Comparison of ENCODE assay signal across 22 cellular contexts in genomic region chr12:117015811-117016210, GRCh38.
DNase-seq lines count a peak whose midpoint lies in the region; ATAC-seq, FAIRE-seq and TF ChIP-seq lines count a peak whose summit lies in the region.
"Had no signal": no experiment of that assay in that cellular context is flagged by ENCODE, and none has a peak within 500 bp of the region (broad histone marks: within the 10 kb centered on the region; RNA-seq: fewer than 3 reads in every experiment).

No MANE protein-coding gene starts in this region.

- BruUV-seq in Calu3 (replicated peaks; lab: Mats Ljungman, UMichigan) = no TSS peak

- no peaks in the 10 kb centered on the region for H3K9me3 ChIP-seq in HEK293 (ENCODE audit: control insufficient read depth, insufficient read depth, low read depth, low read length)
- H3K9me3 ChIP-seq in small intestine (ENCODE audit: control insufficient read depth, low read depth) = no peaks in the 10 kb centered on the region
- H3K9me3 ChIP-seq: BE2C had no signal

- H3K4me3 ChIP-seq in HEK293 (ENCODE audit: low read depth, low read length) (no peak overlapping the region), small intestine (ENCODE audit: low read depth in 1 of 2, low read length in 2 of 2) (no peak overlapping the region)
- H3K4me3 ChIP-seq: BLaER1 had no signal

- POLR2A ChIA-PET in HEK293 (lab: Yijun Ruan, JAX) = no interaction called here

- ATAC-seq in GM21381 (IDR thresholded peaks at IDR 0.05; ENCODE audit: unreplicated experiment) = no peak

- DNase-seq in Calu3 = no peak
- no peak for DNase-seq in endothelial cell (ENCODE audit: low spot score)
- DNase-seq in small intestine = no peak
- DNase-seq: 8988T; ACHN; BE2C; C1 segment of cervical spinal cord; CD4-positive, alpha-beta memory T cell; CD4-positive, CD25-positive, alpha-beta regulatory T cell; CD8-positive, alpha-beta memory T cell; COR-L47; DMS79 treated with DMSO at 0.1 percent for 48 hours; GF-D8 had no signal

- H3K4me3 Mint-ChIP-seq in Calu3 (ENCODE audit: low read depth, unreplicated experiment) = no peak overlapping the region
- peak overlapping the region; percentile 64 for H3K4me3 Mint-ChIP-seq in endothelial cell (ENCODE audit: unreplicated experiment)
- H3K4me3 Mint-ChIP-seq: CD14-positive monocyte; CD4-positive, alpha-beta memory T cell; CD4-positive, CD25-positive, alpha-beta regulatory T cell; CD8-positive, alpha-beta memory T cell had no signal

- no peaks in the 10 kb centered on the region for H3K27me3 Mint-ChIP-seq in Calu3 (ENCODE audit: unreplicated experiment)
- no peaks in the 10 kb centered on the region for H3K27me3 Mint-ChIP-seq in endothelial cell (ENCODE audit: unreplicated experiment)
- H3K27me3 Mint-ChIP-seq: CD4-positive, alpha-beta memory T cell; CD4-positive, CD25-positive, alpha-beta regulatory T cell; CD8-positive, alpha-beta memory T cell had no signal

- no peaks in the 10 kb centered on the region for H3K4me1 Mint-ChIP-seq in Calu3 (ENCODE audit: low read depth, unreplicated experiment)
- H3K4me1 Mint-ChIP-seq in endothelial cell (ENCODE audit: unreplicated experiment) = peaks cover 3% of the 10 kb centered on the region
- H3K4me1 Mint-ChIP-seq: CD14-positive monocyte; CD8-positive, alpha-beta memory T cell had no signal

- H3K4me1 ChIP-seq in HEK293 (ENCODE audit: control insufficient read depth, insufficient read depth, low read length) (no peaks in the 10 kb centered on the region), small intestine (ENCODE audit: control insufficient read depth in 2 of 2, insufficient read depth in 1 of 2, low read depth in 1 of 2, low read length in 1 of 2) (no peaks in the 10 kb centered on the region)
- H3K4me1 ChIP-seq: BE2C had no signal

- H3K27ac Mint-ChIP-seq in Calu3 (ENCODE audit: unreplicated experiment) = peak overlapping the region; percentile 37
- H3K27ac Mint-ChIP-seq in endothelial cell (ENCODE audit: unreplicated experiment) = no peak overlapping the region
- H3K27ac Mint-ChIP-seq: CD14-positive monocyte; CD4-positive, alpha-beta memory T cell; CD4-positive, CD25-positive, alpha-beta regulatory T cell; CD8-positive, alpha-beta memory T cell had no signal

- no peak for FAIRE-seq in small intestine (lab: Jason Lieb, UNC)
- FAIRE-seq: A204.1, D721Med, G401.6, GM12891, GM19239 had no signal

- H3K9me3 Mint-ChIP-seq in Calu3 (ENCODE audit: low read depth, unreplicated experiment) (no peaks in the 10 kb centered on the region), endothelial cell (ENCODE audit: unreplicated experiment) (no peaks in the 10 kb centered on the region)

- TF ChIP-seq CTCF in Calu3 (IDR thresholded peaks at IDR 0.05; ENCODE audit: unreplicated experiment) (no peak), HEK293 (tag by site-specific recombination; IDR thresholded peaks at IDR 0.05) (no peak), endothelial cell (IDR thresholded peaks at IDR 0.05; ENCODE audit: unreplicated experiment) (no peak)

- H3K27me3 ChIP-seq in small intestine (ENCODE audit: control insufficient read depth in 2 of 2, insufficient read depth in 2 of 2, low read length in 2 of 2) = no peaks in the 10 kb centered on the region
- H3K27me3 ChIP-seq: BE2C, BLaER1 had no signal

- intact Hi-C loops in Calu3 (cut with micrococcal nuclease; ENCODE audit: unreplicated experiment) = no loop called here

- CTCF ChIA-PET in Calu3 (lab: Charles Lee) = no interaction called here
- CTCF ChIA-PET in HEK293 (lab: Yijun Ruan, JAX) = interaction anchor here (0.6 to 1.3 kb wide), 3 partner anchors 103 to 317 kb away, joined by 3 to 4 read pairs (median 3); no protein-coding TSS in a partner anchor

- H3K27ac ChIP-seq in HEK293 (ENCODE audit: extremely low read depth, low read depth, low read length) = no peak overlapping the region
- no peak overlapping the region for H3K27ac ChIP-seq in small intestine (ENCODE audit: low read depth in 1 of 2, low read length in 1 of 2)
- H3K27ac ChIP-seq: BLaER1 had no signal

- H3K36me3 ChIP-seq in HEK293 (ENCODE audit: control insufficient read depth in 2 of 2, insufficient read depth in 1 of 2, low read length in 2 of 2) = peaks cover 0 to 17% of the 10 kb centered on the region in 2 experiments; a peak in 2 of 3 replicates
- peaks cover 2 to 5% of the 10 kb centered on the region in 2 donors for H3K36me3 ChIP-seq in small intestine (ENCODE audit: control insufficient read depth in 2 of 2, insufficient read depth in 2 of 2, low read length in 2 of 2)

- H3K36me3 Mint-ChIP-seq in Calu3 (ENCODE audit: insufficient read depth, unreplicated experiment) (peaks cover 91% of the 10 kb centered on the region), endothelial cell (ENCODE audit: low read depth, unreplicated experiment) (peaks cover 16% of the 10 kb centered on the region)

TF ChIP-seq in HEK293, 187 proteins besides CTCF, POLR2A, EP300 and RAD21:
- TF ChIP-seq ZNF146 (tag by site-specific recombination; IDR thresholded peaks at IDR 0.05) (peak; percentile 94), ZXDB (tag by site-specific recombination; IDR thresholded peaks at IDR 0.05) (no peak), HOXD13 (CRISPR knock-in tag; IDR thresholded peaks at IDR 0.05; ENCODE audit: borderline replicate concordance) (no peak)
TF ChIP-seq in HEK293: peak in this region for 1.
